8 cellular contexts compared by ENCODE assay signal in genomic region chr12:6182279-6182898, GRCh38. TPM values are rescaled to one million over a fixed set of nuclear protein-coding genes. Genes with fewer than 3 reads are reported as not detected.
DNase-seq lines count a peak whose midpoint lies in the region; ATAC-seq and TF ChIP-seq lines count a peak whose summit lies in the region.

No MANE protein-coding gene starts in this region.

- ATAC-seq in T-cell (replicated peaks in 1 of 4): no peak
- no peak for ATAC-seq in GM18861 (IDR thresholded peaks at IDR 0.05; ENCODE audit: unreplicated experiment)
- ATAC-seq in GM19455 (IDR thresholded peaks at IDR 0.05; ENCODE audit: unreplicated experiment): no peak

- H4K5ac ChIP-seq in mesendoderm (ENCODE audit: low read length): no peak overlapping the region

- no peak overlapping the region for H2BK5ac ChIP-seq in mesendoderm (ENCODE audit: low read length)

- H3K4me1 ChIP-seq in mesendoderm (ENCODE audit: control insufficient read depth, low read depth, low read length) (peaks cover 6% of the 10 kb centered on the region), uterus (peaks cover 10 to 24% of the 10 kb centered on the region in 2 donors)

- H4K8ac ChIP-seq in mesendoderm (ENCODE audit: low read depth, low read length): no peak overlapping the region

- DNase-seq in NCI-H510A treated with DMSO at 0.1 percent for 48 hours (lab: John Stamatoyannopoulos, UW) (peak; percentile 44), NCI-H510A (lab: John Stamatoyannopoulos, UW) (no peak), cardiac fibroblast (ENCODE audit: low read depth in 2 of 2) (peak; percentile 76 to 94), mesendoderm (no peak), uterus (peak; percentile 70 to 85), T-cell (no peak)

- H3K36me3 ChIP-seq in mesendoderm (ENCODE audit: control insufficient read depth, insufficient read depth, low read length) (no peaks in the 10 kb centered on the region), uterus (no peaks in the 10 kb centered on the region)

- H2AK5ac ChIP-seq in mesendoderm (ENCODE audit: low read length): peak overlapping the region; percentile 18

- no peaks in the 10 kb centered on the region for H3K36me3 Mint-ChIP-seq in T-cell

- no peak overlapping the region for H3K18ac ChIP-seq in mesendoderm (ENCODE audit: low read length)

- H2BK15ac ChIP-seq in mesendoderm (replicated peaks; ENCODE audit: low read depth): no peak overlapping the region

- POLR2A ChIA-PET in T-cell (lab: Charles Lee): no interaction called here

- WGBS in mesendoderm (ENCODE audit: extremely low coverage, insufficient coverage, low lambda C conversion rate): no CpG with 5 or more reads among the region's 19 CpGs

- H3K4me1 Mint-ChIP-seq in T-cell: no peaks in the 10 kb centered on the region

- H3K27ac Mint-ChIP-seq in T-cell: peak overlapping the region in 1 of 2 donors; percentile 38

- TF ChIP-seq POLR2A in uterus (IDR thresholded peaks at IDR 0.05): no peak

- no peak overlapping the region for H3K4me2 ChIP-seq in mesendoderm (ENCODE audit: low read length)

- H3K9me3 ChIP-seq in uterus: no peaks in the 10 kb centered on the region

- TF ChIP-seq CTCF in cardiac fibroblast (IDR thresholded peaks at IDR 0.05; ENCODE audit: low read depth, low read length) (no peak), uterus (IDR thresholded peaks at IDR 0.05) (no peak)

- no peak overlapping the region for H3K23ac ChIP-seq in mesendoderm (ENCODE audit: low read length)

- H3K27ac ChIP-seq in mesendoderm (ENCODE audit: low read depth, low read length): no peak overlapping the region
- peak overlapping the region; percentile 84 to 85 for H3K27ac ChIP-seq in uterus

- H3K4ac ChIP-seq in mesendoderm (ENCODE audit: low read depth, low read length): no peak overlapping the region

- no peaks in the 10 kb centered on the region for H3K79me1 ChIP-seq in mesendoderm (ENCODE audit: low read length)

- no peaks in the 10 kb centered on the region for H3K79me2 ChIP-seq in mesendoderm (ENCODE audit: control insufficient read depth, insufficient read depth, low read length)

- H3K9me3 Mint-ChIP-seq in T-cell: no peaks in the 10 kb centered on the region

- CTCF ChIA-PET in T-cell (lab: Charles Lee): no interaction called here

- peak overlapping the region; percentile 50 for H3K56ac ChIP-seq in mesendoderm (ENCODE audit: low read length)

- H3K4me3 Mint-ChIP-seq in T-cell: no peak overlapping the region

- no peaks in the 10 kb centered on the region for H3K27me3 ChIP-seq in mesendoderm (ENCODE audit: insufficient read depth, low read length, poor library complexity)
- no peaks in the 10 kb centered on the region for H3K27me3 ChIP-seq in uterus

- H3K27me3 Mint-ChIP-seq in T-cell: peaks cover 5 to 22% of the 10 kb centered on the region in 2 donors

- H2BK120ac ChIP-seq in mesendoderm (ENCODE audit: low read depth, low read length): no peak overlapping the region

- no peak overlapping the region for H3K9ac ChIP-seq in mesendoderm (ENCODE audit: low read length)

- intact Hi-C loops in uterus (cut with DNase I; ENCODE audit: low total_unique reads): loop anchor here (10.0 kb wide), 1 partner anchor 118 kb away; no protein-coding TSS in a partner anchor

- H3K4me3 ChIP-seq in cardiac fibroblast (replicated peaks in 1 of 2; ENCODE audit: low read depth in 2 of 2, low read length in 2 of 2): no peak overlapping the region
- H3K4me3 ChIP-seq in mesendoderm (ENCODE audit: low read length): no peak overlapping the region
- H3K4me3 ChIP-seq in uterus: no peak overlapping the region

RNA-seq across cellular contexts. Expression of gene CD9, which starts 17.8 kb away (rescaled TPM):
- 228 TPM for polyA plus RNA-seq in mesendoderm (2013, experiment 1 of 2)
- polyA plus RNA-seq in mesendoderm (2013, experiment 2 of 2): 229 TPM
- 100 to 1,000 TPM; 161 to 275 (median 207) TPM for total RNA-seq in uterus
- 1 to 10 TPM; 2.6 to 5.7 (median 3.3) TPM for total RNA-seq in T-cell

RNA-seq across cellular contexts. Expression of gene VWF, which starts 57.9 kb away (rescaled TPM):
- 0.15 TPM for polyA plus RNA-seq in mesendoderm (2013, experiment 1 of 2)
- polyA plus RNA-seq in mesendoderm (2013, experiment 2 of 2): 0.15 TPM
- total RNA-seq in uterus: 100 to 1,000 TPM; 122 to 949 (median 380) TPM
- total RNA-seq in T-cell: under 1 TPM in 4 of 5 donors, not detected in 1; 0.13 to 0.90 (median 0.74) TPM

Comparison
In these comparisons a context has a peak if more than half of its experiments do, and no peak if none do; other contexts are left out.
1. DNase-seq: peak in NCI-H510A treated with DMSO at 0.1 percent for 48 hours (single experiment), cardiac fibroblast (2 of 2) and uterus (2 of 2); none in NCI-H510A (single experiment), mesendoderm (single experiment) and T-cell (0 of 34).
2. RNA of gene CD9, which starts 17.8 kb away (total RNA-seq): 161 to 275 TPM in uterus; 2.6 to 5.7 TPM in T-cell; every median in the first group is over 10 times any median in the second.
3. RNA of gene VWF, which starts 57.9 kb away (total RNA-seq): 122 to 949 TPM in uterus; 0.13 to 0.90 TPM in T-cell; every median in the first group is over 10 times any median in the second.